9 cellular contexts compared by ENCODE assay signal in the genomic region with DNA sequence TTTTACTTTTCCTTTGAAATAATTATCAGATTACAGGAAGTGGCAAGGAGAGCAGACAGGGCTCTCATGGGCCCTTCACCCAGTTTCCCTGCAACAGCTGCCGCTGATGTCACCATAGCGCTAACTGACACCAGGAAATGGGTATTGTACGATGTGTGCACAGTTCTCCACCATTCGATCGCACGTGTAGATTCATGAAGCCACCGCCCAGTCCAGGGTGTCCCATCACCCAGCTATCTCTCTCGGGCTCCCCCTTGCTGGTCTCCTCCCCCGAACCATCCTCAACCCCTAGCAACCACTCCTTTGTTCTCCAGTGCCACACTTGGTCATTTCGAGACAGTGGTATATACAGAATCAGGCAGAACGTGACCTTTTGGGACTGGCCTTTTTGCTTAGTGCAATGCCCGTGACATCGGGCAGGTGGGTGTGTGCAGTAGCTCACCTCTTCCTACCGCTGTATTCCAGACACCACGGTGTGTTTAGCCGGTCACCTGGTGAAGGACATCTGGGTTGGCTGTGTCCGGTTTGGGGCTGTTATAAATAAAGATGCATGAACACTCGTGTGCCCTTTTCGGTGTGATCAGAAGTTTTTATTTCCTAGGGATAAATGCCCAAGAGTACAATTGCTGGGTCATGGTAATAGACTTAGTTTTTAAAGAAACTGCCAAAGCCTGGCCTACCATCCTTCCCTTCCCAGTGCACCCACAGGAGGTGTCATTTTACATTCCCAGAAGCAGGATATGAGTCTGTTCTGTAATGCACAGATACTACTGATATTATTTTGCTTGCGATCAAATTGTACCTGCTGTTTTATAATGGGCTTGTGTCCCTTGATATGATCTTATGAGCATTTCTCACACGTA.
A peak's percentile ranks its signal among the peaks of the same experiment; 100 is the strongest.
DNase-seq lines count a peak whose midpoint lies in the region.
"Had no signal": no experiment of that assay in that cellular context is flagged by ENCODE, and none has a peak within 500 bp of the region (broad histone marks: within the 10 kb centered on the region; RNA-seq: fewer than 3 reads in every experiment).

No MANE protein-coding gene starts in this region.

- H3K4me3 ChIP-seq in neuronal stem cell (ENCODE audit: low read length in 2 of 2) = peak overlapping the region in 1 of 2 donors; percentile 55
- H3K4me3 ChIP-seq: ascending aorta had no signal

- H3K4me1 ChIP-seq in neuronal stem cell (ENCODE audit: control insufficient read depth in 2 of 2, insufficient read depth in 1 of 2, low read depth in 1 of 2, low read length in 2 of 2) = peaks cover 4 to 5% of the 10 kb centered on the region in 2 donors
- H3K4me1 ChIP-seq: ascending aorta had no signal

- no peak overlapping the region for H4K91ac ChIP-seq in neuronal stem cell (ENCODE audit: low read depth, low read length, poor library complexity)

- H2BK12ac ChIP-seq in neuronal stem cell (ENCODE audit: low read length) = no peak overlapping the region

- no peaks in the 10 kb centered on the region for H3K36me3 ChIP-seq in neuronal stem cell (replicated peaks in 1 of 2; ENCODE audit: control insufficient read depth in 2 of 2, insufficient read depth in 2 of 2, low read length in 2 of 2)
- H3K36me3 ChIP-seq: ascending aorta had no signal

- H2BK5ac ChIP-seq in neuronal stem cell (ENCODE audit: low read length) = no peak overlapping the region

- H3K9ac ChIP-seq in neuronal stem cell (ENCODE audit: low read depth, low read length, poor library complexity) = no peak overlapping the region

- H3K23ac ChIP-seq in neuronal stem cell (ENCODE audit: low read depth, low read length, poor library complexity) = no peak overlapping the region

- peak overlapping the region; percentile 63 for H3K18ac ChIP-seq in neuronal stem cell (ENCODE audit: low read length)

- no peak overlapping the region for H2BK120ac ChIP-seq in neuronal stem cell (ENCODE audit: low read depth, low read length)

- no CpG with 5 or more reads among the region's 21 CpGs for WGBS in neuronal stem cell (ENCODE audit: extremely low coverage in 2 of 2, insufficient read length in 2 of 2, insufficient replicate concordance in 1 of 2), 2 donors

- H2BK15ac ChIP-seq in neuronal stem cell (ENCODE audit: low read length) = no peak overlapping the region

- no peak overlapping the region for H3K14ac ChIP-seq in neuronal stem cell (ENCODE audit: low read length)

- H3K27me3 ChIP-seq in neuronal stem cell (ENCODE audit: control insufficient read depth in 3 of 3, insufficient read depth in 3 of 3, low read depth in 1 of 3, low read length in 3 of 3) = peaks cover 0 to 2% (median 0%) of the 10 kb centered on the region in 3 experiments
- H3K27me3 ChIP-seq: ascending aorta had no signal

- DNase-seq in DMS79 (lab: John Stamatoyannopoulos, UW) = peak; percentile 58
- peak; percentile 75 for DNase-seq in NCI-H1436 treated with DMSO at 0.1 percent for 48 hours (lab: John Stamatoyannopoulos, UW)
- DNase-seq in SW480 (ENCODE audit: low spot score) = peak; percentile 94
- DNase-seq in neuronal stem cell (ENCODE audit: low spot score) = no peak
- no peak for DNase-seq in nucleus accumbens (lab: John Stamatoyannopoulos, UW)
- no peak for DNase-seq in NCI-H446 treated with DMSO at 0.1 percent for 48 hours (lab: John Stamatoyannopoulos, UW)
- DNase-seq in hippocampal formation (lab: John Stamatoyannopoulos, UW) = no peak
- DNase-seq: NCI-H1694 had no signal

- no peak overlapping the region for H3K27ac ChIP-seq in neuronal stem cell (replicated peaks; ENCODE audit: low read length)
- H3K27ac ChIP-seq: ascending aorta had no signal

- no peak overlapping the region for H3K4me2 ChIP-seq in neuronal stem cell (ENCODE audit: insufficient read depth, low read length, poor library complexity, severe bottlenecking)

- no peak overlapping the region for H3K4ac ChIP-seq in neuronal stem cell (ENCODE audit: low read length)

- H3K9me3 ChIP-seq in neuronal stem cell (replicated peaks in 1 of 2; ENCODE audit: control insufficient read depth in 2 of 2, insufficient read depth in 1 of 2, low read depth in 1 of 2, low read length in 2 of 2) = no peaks in the 10 kb centered on the region

- H4K8ac ChIP-seq in neuronal stem cell (ENCODE audit: low read depth, low read length) = no peak overlapping the region

- H2AFZ ChIP-seq in neuronal stem cell (ENCODE audit: low read length) = no peak overlapping the region

- H2AK5ac ChIP-seq in neuronal stem cell (ENCODE audit: low read depth, low read length) = no peak overlapping the region

- H3K79me1 ChIP-seq in neuronal stem cell (ENCODE audit: low read depth, low read length) = no peaks in the 10 kb centered on the region

Comparison
In these comparisons a context has a peak if more than half of its experiments do, and no peak if none do; other contexts are left out.
1. DNase-seq: peak in DMS79 (single experiment), NCI-H1436 treated with DMSO at 0.1 percent for 48 hours (single experiment) and SW480 (single experiment); none in neuronal stem cell (single experiment), nucleus accumbens (0 of 56), NCI-H446 treated with DMSO at 0.1 percent for 48 hours (single experiment) and hippocampal formation (0 of 2).